In genomic region chr5:179139936-179140235, GRCh38 we compare ENCODE assay signal across 25 cellular contexts.
"Had no signal": no experiment of that assay in that cellular context is flagged by ENCODE, and none has a peak within 500 bp of the region (broad histone marks: within the 10 kb centered on the region; RNA-seq: fewer than 3 reads in every experiment).

No MANE protein-coding gene starts in this region.

- H3K9me3 ChIP-seq: gastrocnemius medialis, left lung, pancreas, right lobe of liver, stomach, thyroid gland had no signal

- ATAC-seq: gastrocnemius medialis; left lung; naive thymus-derived CD8-positive, alpha-beta T cell; pancreas had no signal

- H3K4me3 ChIP-seq: dorsolateral prefrontal cortex, gastrocnemius medialis, left lung, pancreas, right lobe of liver, stomach, thyroid gland had no signal

- H3K36me3 ChIP-seq: gastrocnemius medialis, left lung, pancreas, right lobe of liver, thyroid gland had no signal

- H3K27me3 ChIP-seq: dorsolateral prefrontal cortex, gastrocnemius medialis, pancreas, right lobe of liver, stomach, thyroid gland had no signal

- FAIRE-seq: colon, keratinocyte, pancreas, small intestine had no signal

- H3K4me1 ChIP-seq: gastrocnemius medialis, left lung, pancreas, right lobe of liver, stomach, thyroid gland had no signal

- DNase-seq: cerebellar nuclear complex; dorsolateral prefrontal cortex; effector CD4-positive, alpha-beta T cell; foreskin fibroblast; gastrocnemius medialis; head of caudate nucleus; mammary epithelial cell; nephron progenitor cell; occipital lobe; retina; right lobe of liver; small intestine; stimulated activated CD4-positive, alpha-beta T cell treated with anti-CD3 and anti-CD28 coated beads, Interleukin-12 subunit alpha, Interleukin-12 subunit beta, amount 100 ng/mL, for 4 hours; stimulated activated CD4-positive, alpha-beta T cell treated with anti-CD3 and anti-CD28 coated beads, Interleukin-1b, Interleukin-23, amount 100 ng/mL, for 48 hours; stimulated activated CD4-positive, alpha-beta T cell treated with anti-CD3 and anti-CD28 coated beads, Interleukin-4, amount 100 ng/mL, for 1 hour; stimulated activated CD8-positive, alpha-beta memory T cell treated with anti-CD3 and anti-CD28 coated beads, Interleukin-4, amount 100 ng/mL, for 48 hours; stimulated activated naive CD4-positive, alpha-beta T cell treated with Interleukin-2 at 50 U/mL for 16 hours; stomach; thyroid gland; trophoblast cell had no signal

- H3K27ac ChIP-seq: dorsolateral prefrontal cortex, gastrocnemius medialis, left lung, pancreas, right lobe of liver, stomach, thyroid gland had no signal
